Comparison of ENCODE assay signal across 1 cellular context in the genomic region with DNA sequence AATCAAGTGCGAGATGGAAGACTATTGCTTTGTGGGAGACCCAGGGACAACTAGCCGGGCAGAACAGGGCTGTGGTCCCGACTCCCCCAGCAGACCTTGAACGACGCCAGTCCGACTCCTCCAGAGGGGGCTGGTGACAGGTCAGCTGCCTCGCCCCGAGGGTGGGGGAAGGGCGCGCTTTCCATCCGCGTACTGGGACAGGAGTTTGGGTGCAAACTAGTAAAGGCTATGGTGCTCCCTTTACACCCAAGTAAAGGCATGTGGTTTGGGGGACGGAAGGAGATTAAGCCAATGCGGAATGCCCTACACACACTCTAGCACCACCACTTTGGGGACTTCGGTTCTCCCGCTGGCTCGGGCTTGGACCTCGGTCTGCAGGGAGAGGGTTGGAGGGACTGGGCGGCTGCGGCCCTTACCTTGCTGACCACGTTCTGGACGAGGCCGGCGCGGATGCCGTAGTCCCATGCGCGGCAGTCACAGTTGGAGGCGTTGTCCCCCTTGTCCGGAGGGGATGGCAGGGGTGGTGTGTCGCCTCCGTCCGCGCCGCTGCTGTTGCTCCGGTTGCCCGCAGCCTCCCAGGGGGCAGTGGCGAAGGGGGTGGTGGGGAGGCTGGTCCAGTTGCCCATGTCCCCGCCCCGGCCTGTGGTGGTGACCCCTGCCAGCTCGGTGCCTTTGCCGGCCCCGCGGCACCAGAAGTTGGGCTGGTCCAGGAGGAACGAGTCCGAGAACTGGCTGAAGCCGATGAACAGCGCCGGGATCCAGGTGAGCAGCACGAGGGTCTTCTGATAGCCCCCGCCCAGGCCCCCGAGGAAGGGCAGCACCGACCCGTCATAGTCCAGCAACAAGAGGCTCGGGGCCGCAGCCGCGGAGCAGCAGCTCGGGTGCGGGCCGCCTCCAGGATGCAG.
TF ChIP-seq lines count a peak whose summit lies in the region.

No MANE protein-coding gene starts in this region.

TF ChIP-seq in HepG2, 621 proteins besides CTCF, POLR2A, EP300 and RAD21 (continued from another document and continues in another):
- TF ChIP-seq, protein P1, sequence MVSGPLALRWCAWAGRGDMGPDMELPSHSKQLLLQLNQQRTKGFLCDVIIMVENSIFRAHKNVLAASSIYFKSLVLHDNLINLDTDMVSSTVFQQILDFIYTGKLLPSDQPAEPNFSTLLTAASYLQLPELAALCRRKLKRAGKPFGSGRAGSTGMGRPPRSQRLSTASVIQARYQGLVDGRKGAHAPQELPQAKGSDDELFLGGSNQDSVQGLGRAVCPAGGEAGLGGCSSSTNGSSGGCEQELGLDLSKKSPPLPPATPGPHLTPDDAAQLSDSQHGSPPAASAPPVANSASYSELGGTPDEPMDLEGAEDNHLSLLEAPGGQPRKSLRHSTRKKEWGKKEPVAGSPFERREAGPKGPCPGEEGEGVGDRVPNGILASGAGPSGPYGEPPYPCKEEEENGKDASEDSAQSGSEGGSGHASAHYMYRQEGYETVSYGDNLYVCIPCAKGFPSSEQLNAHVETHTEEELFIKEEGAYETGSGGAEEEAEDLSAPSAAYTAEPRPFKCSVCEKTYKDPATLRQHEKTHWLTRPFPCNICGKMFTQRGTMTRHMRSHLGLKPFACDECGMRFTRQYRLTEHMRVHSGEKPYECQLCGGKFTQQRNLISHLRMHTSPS (CRISPR knock-in tag; IDR thresholded peaks at IDR 0.05; ENCODE audit: low read depth), result 0 out of 2 replicates have a peak, but pooled peaks have one; percentile 67
- TF ChIP-seq ZNF607 (CRISPR knock-in tag; IDR thresholded peaks at IDR 0.05; ENCODE audit: borderline replicate concordance), result peak; percentile 69; the same call in 1 of the 2 replicates
- no peak for TF ChIP-seq IKZF1 (IDR thresholded peaks at IDR 0.05)
- no peak for TF ChIP-seq MAZ (IDR thresholded peaks at IDR 0.05; ENCODE audit: borderline replicate concordance, low read depth, low read length)
- TF ChIP-seq MAZ (CRISPR knock-in tag; IDR thresholded peaks at IDR 0.05; ENCODE audit: low read depth), result peak; percentile 38
- peak; percentile 60; the same call in 1 of the 2 replicates for TF ChIP-seq ZNF768 (CRISPR knock-in tag; IDR thresholded peaks at IDR 0.05)
- TF ChIP-seq, protein P2, sequence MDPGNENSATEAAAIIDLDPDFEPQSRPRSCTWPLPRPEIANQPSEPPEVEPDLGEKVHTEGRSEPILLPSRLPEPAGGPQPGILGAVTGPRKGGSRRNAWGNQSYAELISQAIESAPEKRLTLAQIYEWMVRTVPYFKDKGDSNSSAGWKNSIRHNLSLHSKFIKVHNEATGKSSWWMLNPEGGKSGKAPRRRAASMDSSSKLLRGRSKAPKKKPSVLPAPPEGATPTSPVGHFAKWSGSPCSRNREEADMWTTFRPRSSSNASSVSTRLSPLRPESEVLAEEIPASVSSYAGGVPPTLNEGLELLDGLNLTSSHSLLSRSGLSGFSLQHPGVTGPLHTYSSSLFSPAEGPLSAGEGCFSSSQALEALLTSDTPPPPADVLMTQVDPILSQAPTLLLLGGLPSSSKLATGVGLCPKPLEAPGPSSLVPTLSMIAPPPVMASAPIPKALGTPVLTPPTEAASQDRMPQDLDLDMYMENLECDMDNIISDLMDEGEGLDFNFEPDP (CRISPR knock-in tag; conservative IDR thresholded peaks at IDR 0.05), result peak; percentile 33; the same call in 1 of the 2 replicates
- no peak for TF ChIP-seq MTA3 (CRISPR knock-in tag; IDR thresholded peaks at IDR 0.05)
- TF ChIP-seq RXRB (CRISPR knock-in tag; IDR thresholded peaks at IDR 0.05; ENCODE audit: borderline replicate concordance), result no peak
- 0 out of 2 replicates have a peak, but pooled peaks have one; percentile 31 for TF ChIP-seq ZSCAN12 (CRISPR knock-in tag; IDR thresholded peaks at IDR 0.05)
- no peak for TF ChIP-seq ZNF629 (CRISPR knock-in tag; conservative IDR thresholded peaks at IDR 0.05)
- no peak for TF ChIP-seq MLLT10 (CRISPR knock-in tag; IDR thresholded peaks at IDR 0.05)
- TF ChIP-seq ZNF672 (CRISPR knock-in tag; IDR thresholded peaks at IDR 0.05), result no peak
- TF ChIP-seq NR1H2 (CRISPR knock-in tag; IDR thresholded peaks at IDR 0.05; ENCODE audit: borderline replicate concordance, low read depth), result no peak
- TF ChIP-seq, protein P3, sequence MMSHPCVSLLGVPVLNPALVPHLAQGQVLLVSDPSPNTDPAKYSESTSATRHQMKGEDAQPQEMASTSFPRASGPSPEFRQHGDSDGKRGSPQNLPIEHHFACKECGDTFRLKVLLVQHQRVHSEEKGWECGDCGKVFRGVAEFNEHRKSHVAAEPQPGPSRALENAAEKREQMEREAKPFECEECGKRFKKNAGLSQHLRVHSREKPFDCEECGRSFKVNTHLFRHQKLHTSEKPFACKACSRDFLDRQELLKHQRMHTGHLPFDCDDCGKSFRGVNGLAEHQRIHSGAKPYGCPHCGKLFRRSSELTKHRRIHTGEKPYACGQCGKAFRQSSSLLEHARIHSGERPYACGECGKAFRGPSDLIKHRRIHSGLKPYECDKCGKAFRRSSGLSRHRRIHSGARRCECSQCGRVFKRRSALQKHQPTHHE (CRISPR knock-in tag; IDR thresholded peaks at IDR 0.05; ENCODE audit: borderline replicate concordance), result no peak; the same call in 1 of the 2 replicates
- no peak; the same call in 1 of the 2 replicates for TF ChIP-seq ZNF329 (CRISPR knock-in tag; IDR thresholded peaks at IDR 0.05; ENCODE audit: low read depth)
- 0 out of 2 replicates have a peak, but pooled peaks have one; percentile 27 for TF ChIP-seq ZNF788 (CRISPR knock-in tag; IDR thresholded peaks at IDR 0.05; ENCODE audit: borderline replicate concordance)
- TF ChIP-seq, protein P4, sequence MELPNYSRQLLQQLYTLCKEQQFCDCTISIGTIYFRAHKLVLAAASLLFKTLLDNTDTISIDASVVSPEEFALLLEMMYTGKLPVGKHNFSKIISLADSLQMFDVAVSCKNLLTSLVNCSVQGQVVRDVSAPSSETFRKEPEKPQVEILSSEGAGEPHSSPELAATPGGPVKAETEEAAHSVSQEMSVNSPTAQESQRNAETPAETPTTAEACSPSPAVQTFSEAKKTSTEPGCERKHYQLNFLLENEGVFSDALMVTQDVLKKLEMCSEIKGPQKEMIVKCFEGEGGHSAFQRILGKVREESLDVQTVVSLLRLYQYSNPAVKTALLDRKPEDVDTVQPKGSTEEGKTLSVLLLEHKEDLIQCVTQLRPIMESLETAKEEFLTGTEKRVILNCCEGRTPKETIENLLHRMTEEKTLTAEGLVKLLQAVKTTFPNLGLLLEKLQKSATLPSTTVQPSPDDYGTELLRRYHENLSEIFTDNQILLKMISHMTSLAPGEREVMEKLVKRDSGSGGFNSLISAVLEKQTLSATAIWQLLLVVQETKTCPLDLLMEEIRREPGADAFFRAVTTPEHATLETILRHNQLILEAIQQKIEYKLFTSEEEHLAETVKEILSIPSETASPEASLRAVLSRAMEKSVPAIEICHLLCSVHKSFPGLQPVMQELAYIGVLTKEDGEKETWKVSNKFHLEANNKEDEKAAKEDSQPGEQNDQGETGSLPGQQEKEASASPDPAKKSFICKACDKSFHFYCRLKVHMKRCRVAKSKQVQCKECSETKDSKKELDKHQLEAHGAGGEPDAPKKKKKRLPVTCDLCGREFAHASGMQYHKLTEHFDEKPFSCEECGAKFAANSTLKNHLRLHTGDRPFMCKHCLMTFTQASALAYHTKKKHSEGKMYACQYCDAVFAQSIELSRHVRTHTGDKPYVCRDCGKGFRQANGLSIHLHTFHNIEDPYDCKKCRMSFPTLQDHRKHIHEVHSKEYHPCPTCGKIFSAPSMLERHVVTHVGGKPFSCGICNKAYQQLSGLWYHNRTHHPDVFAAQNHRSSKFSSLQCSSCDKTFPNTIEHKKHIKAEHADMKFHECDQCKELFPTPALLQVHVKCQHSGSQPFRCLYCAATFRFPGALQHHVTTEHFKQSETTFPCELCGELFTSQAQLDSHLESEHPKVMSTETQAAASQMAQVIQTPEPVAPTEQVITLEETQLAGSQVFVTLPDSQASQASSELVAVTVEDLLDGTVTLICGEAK (IDR thresholded peaks at IDR 0.05), result no peak
- TF ChIP-seq, protein P4 (CRISPR knock-in tag; IDR thresholded peaks at IDR 0.05), result no peak
- TF ChIP-seq KDM2A (CRISPR knock-in tag; IDR thresholded peaks at IDR 0.05; ENCODE audit: borderline replicate concordance, low read depth), result peak; percentile 78; the same call in 1 of the 2 replicates
- TF ChIP-seq, protein P5, sequence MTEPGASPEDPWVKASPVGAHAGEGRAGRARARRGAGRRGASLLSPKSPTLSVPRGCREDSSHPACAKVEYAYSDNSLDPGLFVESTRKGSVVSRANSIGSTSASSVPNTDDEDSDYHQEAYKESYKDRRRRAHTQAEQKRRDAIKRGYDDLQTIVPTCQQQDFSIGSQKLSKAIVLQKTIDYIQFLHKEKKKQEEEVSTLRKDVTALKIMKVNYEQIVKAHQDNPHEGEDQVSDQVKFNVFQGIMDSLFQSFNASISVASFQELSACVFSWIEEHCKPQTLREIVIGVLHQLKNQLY (CRISPR knock-in tag; IDR thresholded peaks at IDR 0.05), result no peak
- peak; percentile 61; the same call in 1 of the 2 replicates for TF ChIP-seq MYC (CRISPR knock-in tag; IDR thresholded peaks at IDR 0.05; ENCODE audit: borderline replicate concordance)
- TF ChIP-seq ZNF644 (CRISPR knock-in tag; IDR thresholded peaks at IDR 0.05; ENCODE audit: low read depth), result no peak
- peak; percentile 50; the same call in 1 of the 2 replicates for TF ChIP-seq ZNF350 (CRISPR knock-in tag; IDR thresholded peaks at IDR 0.05; ENCODE audit: borderline replicate concordance, low read depth)
- peak; percentile 51; the same call in 1 of the 2 replicates for TF ChIP-seq ZBTB38 (CRISPR knock-in tag; IDR thresholded peaks at IDR 0.05)
- 0 out of 2 replicates have a peak, but pooled peaks have one; percentile 50 for TF ChIP-seq ZNF33A (CRISPR knock-in tag; IDR thresholded peaks at IDR 0.05; ENCODE audit: borderline replicate concordance)
- TF ChIP-seq PHF21A (CRISPR knock-in tag; IDR thresholded peaks at IDR 0.05), result 0 out of 2 replicates have a peak, but pooled peaks have one; percentile 53
- peak; percentile 86 for TF ChIP-seq SAP130 (CRISPR knock-in tag; IDR thresholded peaks at IDR 0.05; ENCODE audit: low read depth)
- TF ChIP-seq ZNF773 (CRISPR knock-in tag; IDR thresholded peaks at IDR 0.05; ENCODE audit: borderline replicate concordance), result 0 out of 2 replicates have a peak, but pooled peaks have one; percentile 24
- TF ChIP-seq, protein P6, sequence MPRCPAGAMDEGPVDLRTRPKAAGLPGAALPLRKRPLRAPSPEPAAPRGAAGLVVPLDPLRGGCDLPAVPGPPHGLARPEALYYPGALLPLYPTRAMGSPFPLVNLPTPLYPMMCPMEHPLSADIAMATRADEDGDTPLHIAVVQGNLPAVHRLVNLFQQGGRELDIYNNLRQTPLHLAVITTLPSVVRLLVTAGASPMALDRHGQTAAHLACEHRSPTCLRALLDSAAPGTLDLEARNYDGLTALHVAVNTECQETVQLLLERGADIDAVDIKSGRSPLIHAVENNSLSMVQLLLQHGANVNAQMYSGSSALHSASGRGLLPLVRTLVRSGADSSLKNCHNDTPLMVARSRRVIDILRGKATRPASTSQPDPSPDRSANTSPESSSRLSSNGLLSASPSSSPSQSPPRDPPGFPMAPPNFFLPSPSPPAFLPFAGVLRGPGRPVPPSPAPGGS (CRISPR knock-in tag; IDR thresholded peaks at IDR 0.05), result no peak
- TF ChIP-seq EEA1 (CRISPR knock-in tag; IDR thresholded peaks at IDR 0.05; ENCODE audit: borderline replicate concordance), result peak; percentile 69; the same call in 1 of the 2 replicates
- no peak for TF ChIP-seq ZBTB7B (CRISPR knock-in tag; IDR thresholded peaks at IDR 0.05)
- TF ChIP-seq SOX13 (IDR thresholded peaks at IDR 0.05), result no peak
- TF ChIP-seq SOX13 (CRISPR knock-in tag; conservative IDR thresholded peaks at IDR 0.05 in 1 of 2, IDR thresholded peaks at IDR 0.05 in 1 of 2), result peak in 1 of 2 experiments; percentile 15; a peak in 1 of 4 replicates
- TF ChIP-seq CHD2 (IDR thresholded peaks at IDR 0.05; ENCODE audit: low read depth, low read length), result peak; percentile 41; the same call in 1 of the 2 replicates
- TF ChIP-seq ZNF441 (CRISPR knock-in tag; IDR thresholded peaks at IDR 0.05; ENCODE audit: borderline replicate concordance), result no peak
- 0 out of 2 replicates have a peak, but pooled peaks have one; percentile 75 for TF ChIP-seq ZNF703 (CRISPR knock-in tag; IDR thresholded peaks at IDR 0.05; ENCODE audit: borderline replicate concordance)
- TF ChIP-seq HOXA3 (CRISPR knock-in tag; IDR thresholded peaks at IDR 0.05), result peak; percentile 14
- TF ChIP-seq, protein P7, sequence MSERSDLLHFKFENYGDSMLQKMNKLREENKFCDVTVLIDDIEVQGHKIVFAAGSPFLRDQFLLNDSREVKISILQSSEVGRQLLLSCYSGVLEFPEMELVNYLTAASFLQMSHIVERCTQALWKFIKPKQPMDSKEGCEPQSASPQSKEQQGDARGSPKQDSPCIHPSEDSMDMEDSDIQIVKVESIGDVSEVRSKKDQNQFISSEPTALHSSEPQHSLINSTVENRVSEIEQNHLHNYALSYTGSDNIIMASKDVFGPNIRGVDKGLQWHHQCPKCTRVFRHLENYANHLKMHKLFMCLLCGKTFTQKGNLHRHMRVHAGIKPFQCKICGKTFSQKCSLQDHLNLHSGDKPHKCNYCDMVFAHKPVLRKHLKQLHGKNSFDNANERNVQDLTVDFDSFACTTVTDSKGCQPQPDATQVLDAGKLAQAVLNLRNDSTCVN (CRISPR knock-in tag; IDR thresholded peaks at IDR 0.05; ENCODE audit: borderline replicate concordance), result 0 out of 2 replicates have a peak, but pooled peaks have one; percentile 36
- TF ChIP-seq ZNF569 (CRISPR knock-in tag; IDR thresholded peaks at IDR 0.05; ENCODE audit: borderline replicate concordance), result no peak
